ENCODE assay signal across 8 cellular contexts in genomic region chr13:99200433-99201167, GRCh38. TPM values are rescaled to one million over a fixed set of nuclear protein-coding genes. Genes with fewer than 3 reads are reported as not detected.
DNase-seq lines count a peak whose midpoint lies in the region; ATAC-seq and TF ChIP-seq lines count a peak whose summit lies in the region.

A gene with protein sequence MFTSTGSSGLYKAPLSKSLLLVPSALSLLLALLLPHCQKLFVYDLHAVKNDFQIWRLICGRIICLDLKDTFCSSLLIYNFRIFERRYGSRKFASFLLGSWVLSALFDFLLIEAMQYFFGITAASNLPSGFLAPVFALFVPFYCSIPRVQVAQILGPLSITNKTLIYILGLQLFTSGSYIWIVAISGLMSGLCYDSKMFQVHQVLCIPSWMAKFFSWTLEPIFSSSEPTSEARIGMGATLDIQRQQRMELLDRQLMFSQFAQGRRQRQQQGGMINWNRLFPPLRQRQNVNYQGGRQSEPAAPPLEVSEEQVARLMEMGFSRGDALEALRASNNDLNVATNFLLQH (plus strand): TSS chr13:99200854. CDS start chr13:99200909, 55 bp downstream.

- H3K9me3 ChIP-seq in thymus (ENCODE audit: control insufficient read depth) = no peaks in the 10 kb centered on the region

- peaks cover 38% of the 10 kb centered on the region for H3K4me1 ChIP-seq in thymus (ENCODE audit: control insufficient read depth, insufficient read depth, low read length)

- TF ChIP-seq CTCF in GM10248 (IDR thresholded peaks at IDR 0.05; ENCODE audit: control extremely low read depth, extremely low read depth, low read depth, missing control alignments) (peak; percentile 6), osteocyte (IDR thresholded peaks at IDR 0.05) (no peak)

- peaks cover 3% of the 10 kb centered on the region for H3K36me3 ChIP-seq in thymus (ENCODE audit: control insufficient read depth, insufficient read depth)

- peak; percentile 86 for ATAC-seq in HG02588 (IDR thresholded peaks at IDR 0.05; ENCODE audit: unreplicated experiment)
- peak; percentile 92 for ATAC-seq in SK-N-SH treated with all-trans-retinoic acid at 6 μM for 48 hours
- peak; percentile 74 to 78 for ATAC-seq in activated naive CD4-positive, alpha-beta T cell treated with anti-CD3 and anti-CD28 coated beads, Interleukin-2, amount 50 U/mL, for 72 hours

- peak within 1 kb of the TSS; percentile 94 to 97 for H3K27ac Mint-ChIP-seq in activated naive CD4-positive, alpha-beta T cell treated with anti-CD3 and anti-CD28 coated beads, Interleukin-2, amount 50 U/mL, for 72 hours
- H3K27ac Mint-ChIP-seq in osteocyte (ENCODE audit: unreplicated experiment) = peak within 1 kb of the TSS; percentile 98

- under 1% methylated on average over 76 of the region's 76 CpGs for whole genome bisulfite sequencing in thymus

- POLR2A ChIA-PET in GM10248 (lab: Yijun Ruan, JAX) = no interaction called here

- peaks cover 19 to 23% of the 10 kb centered on the region in 2 donors for H3K36me3 Mint-ChIP-seq in activated naive CD4-positive, alpha-beta T cell treated with anti-CD3 and anti-CD28 coated beads, Interleukin-2, amount 50 U/mL, for 72 hours
- H3K36me3 Mint-ChIP-seq in osteocyte (ENCODE audit: unreplicated experiment) = no peaks in the 10 kb centered on the region

- H3K9me3 Mint-ChIP-seq in activated naive CD4-positive, alpha-beta T cell treated with anti-CD3 and anti-CD28 coated beads, Interleukin-2, amount 50 U/mL, for 72 hours = no peaks in the 10 kb centered on the region
- no peaks in the 10 kb centered on the region for H3K9me3 Mint-ChIP-seq in osteocyte (ENCODE audit: unreplicated experiment)

- peaks cover 24% of the 10 kb centered on the region for H3K4me1 Mint-ChIP-seq in osteocyte (ENCODE audit: unreplicated experiment)

- DNase-seq in GM10248 (ENCODE audit: extremely low spot score) (peak; percentile 99), NCI-H1092 (lab: John Stamatoyannopoulos, UW) (peak; percentile 97), glomerular visceral epithelial cell (ENCODE audit: extremely low spot score) (peak; percentile 97), osteocyte (ENCODE audit: extremely low spot score, unreplicated experiment) (peak; percentile 99)
- DNase-seq in activated naive CD4-positive, alpha-beta T cell treated with anti-CD3 and anti-CD28 coated beads, Interleukin-2, amount 50 U/mL, for 72 hours (ENCODE audit: low spot score in 2 of 2) = peak; percentile 97 to 98

- H3K27me3 Mint-ChIP-seq in osteocyte (ENCODE audit: unreplicated experiment) = no peaks in the 10 kb centered on the region

- peak within 1 kb of the TSS; percentile 95 for H3K4me3 Mint-ChIP-seq in osteocyte (ENCODE audit: unreplicated experiment)

- CTCF ChIA-PET in GM10248 (lab: Yijun Ruan, JAX) = interaction anchor here (0.8 to 8.6 kb wide), 17 partner anchors 7 to 236 kb away, joined by 3 to 73 read pairs (median 4); no protein-coding TSS in a partner anchor

- peak within 1 kb of the TSS; percentile 98 for H3K27ac ChIP-seq in thymus (ENCODE audit: low read depth)

- H3K4me3 ChIP-seq in thymus (ENCODE audit: low read length) = peak within 1 kb of the TSS; percentile 98

- H3K27me3 ChIP-seq in thymus (ENCODE audit: control insufficient read depth, insufficient read depth) = no peaks in the 10 kb centered on the region

TF ChIP-seq in SK-N-SH treated with all-trans-retinoic acid at 6 μM for 48 hours, 23 proteins besides CTCF, POLR2A, EP300 and RAD21:
- TF ChIP-seq OSR1 (CRISPR knock-in tag; IDR thresholded peaks at IDR 0.05) = no peak
- TF ChIP-seq TOX (CRISPR knock-in tag; IDR thresholded peaks at IDR 0.05; ENCODE audit: borderline replicate concordance) = no peak
- TF ChIP-seq ZC3H10 (CRISPR knock-in tag; IDR thresholded peaks at IDR 0.05) = no peak
- no peak for TF ChIP-seq ZNF565 (CRISPR knock-in tag; conservative IDR thresholded peaks at IDR 0.05; ENCODE audit: low read depth)
- no peak for TF ChIP-seq RARB (CRISPR knock-in tag; IDR thresholded peaks at IDR 0.05)
- no peak for TF ChIP-seq ISL1 (CRISPR knock-in tag; IDR thresholded peaks at IDR 0.05)
- TF ChIP-seq PPARA (CRISPR knock-in tag; IDR thresholded peaks at IDR 0.05; ENCODE audit: borderline replicate concordance) = no peak
- TF ChIP-seq GLIS3 (CRISPR knock-in tag; IDR thresholded peaks at IDR 0.05) = peak; percentile 90
- no peak for TF ChIP-seq ZNF8 (CRISPR knock-in tag; IDR thresholded peaks at IDR 0.05)
- no peak for TF ChIP-seq SNAI2 (CRISPR knock-in tag; IDR thresholded peaks at IDR 0.05)
- peak; percentile 63; the same call in 1 of the 2 replicates for TF ChIP-seq ZFP3 (CRISPR knock-in tag; IDR thresholded peaks at IDR 0.05)
- no peak for TF ChIP-seq ARNTL (CRISPR knock-in tag; IDR thresholded peaks at IDR 0.05; ENCODE audit: borderline replicate concordance, low read depth)
- TF ChIP-seq, protein P1, sequence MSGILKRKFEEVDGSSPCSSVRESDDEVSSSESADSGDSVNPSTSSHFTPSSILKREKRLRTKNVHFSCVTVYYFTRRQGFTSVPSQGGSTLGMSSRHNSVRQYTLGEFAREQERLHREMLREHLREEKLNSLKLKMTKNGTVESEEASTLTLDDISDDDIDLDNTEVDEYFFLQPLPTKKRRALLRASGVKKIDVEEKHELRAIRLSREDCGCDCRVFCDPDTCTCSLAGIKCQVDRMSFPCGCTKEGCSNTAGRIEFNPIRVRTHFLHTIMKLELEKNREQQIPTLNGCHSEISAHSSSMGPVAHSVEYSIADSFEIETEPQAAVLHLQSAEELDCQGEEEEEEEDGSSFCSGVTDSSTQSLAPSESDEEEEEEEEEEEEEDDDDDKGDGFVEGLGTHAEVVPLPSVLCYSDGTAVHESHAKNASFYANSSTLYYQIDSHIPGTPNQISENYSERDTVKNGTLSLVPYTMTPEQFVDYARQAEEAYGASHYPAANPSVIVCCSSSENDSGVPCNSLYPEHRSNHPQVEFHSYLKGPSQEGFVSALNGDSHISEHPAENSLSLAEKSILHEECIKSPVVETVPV (CRISPR knock-in tag; IDR thresholded peaks at IDR 0.05) = 0 out of 2 replicates have a peak, but pooled peaks have one; percentile 17
- TF ChIP-seq BACH2 (CRISPR knock-in tag; IDR thresholded peaks at IDR 0.05; ENCODE audit: borderline replicate concordance) = no peak
TF ChIP-seq in SK-N-SH treated with all-trans-retinoic acid at 6 μM for 48 hours: peak in this region for 3.

RNA-seq across cellular contexts. Expression of the gene that starts here (rescaled TPM):
- total RNA-seq in activated naive CD4-positive, alpha-beta T cell treated with anti-CD3 and anti-CD28 coated beads, Interleukin-2, amount 50 U/mL, for 72 hours = 10 to 100 TPM; 52.4 to 55.6 TPM
- 64.0 and 71.6 TPM in 2 replicates for total RNA-seq in osteocyte
- 69.1 TPM for polyA plus RNA-seq in thymus

Comparison
In these comparisons a context has a peak if more than half of its experiments do, and no peak if none do; other contexts are left out.
1. Peak in every context shown above with its lines: DNase-seq, ATAC-seq, H3K4me3 ChIP-seq and H3K27ac ChIP-seq.